11 cellular contexts compared by ENCODE assay signal in the genomic region with DNA sequence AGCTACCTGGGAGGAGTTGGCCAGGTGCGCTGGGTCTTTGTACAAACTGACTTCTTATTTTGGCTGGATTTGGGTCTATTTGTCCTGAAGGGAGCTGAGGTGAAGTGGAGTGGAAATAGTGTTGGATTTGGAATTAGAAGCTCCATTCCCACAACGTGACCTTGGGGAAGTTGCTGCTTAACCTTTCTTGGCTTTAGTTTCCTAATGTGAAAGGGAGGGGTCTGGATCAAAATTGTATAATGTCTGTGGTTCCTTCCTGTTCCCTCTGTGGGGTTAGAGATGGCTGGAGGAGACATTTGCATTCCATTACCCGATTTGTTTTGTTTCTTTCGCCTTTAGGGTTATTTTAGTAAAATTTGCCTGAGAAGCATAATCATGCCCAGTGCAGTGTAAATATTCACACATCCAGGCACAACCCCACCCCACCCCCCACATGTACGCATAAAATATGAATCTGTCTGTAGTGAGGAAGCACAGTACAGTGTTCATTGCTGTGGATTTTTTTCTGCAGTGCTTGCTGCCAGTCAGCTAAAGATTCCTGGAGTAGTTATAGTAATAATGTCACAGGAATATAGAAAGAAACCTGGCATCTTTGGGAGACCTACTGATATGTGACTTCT. TPM values are rescaled to one million over a fixed set of nuclear protein-coding genes. Genes with fewer than 3 reads are reported as not detected.
A peak's percentile ranks its signal among the peaks of the same experiment; 100 is the strongest.
DNase-seq lines count a peak whose midpoint lies in the region; ATAC-seq, FAIRE-seq and TF ChIP-seq lines count a peak whose summit lies in the region.
"Had no signal": no experiment of that assay in that cellular context is flagged by ENCODE, and none has a peak within 500 bp of the region (broad histone marks: within the 10 kb centered on the region; RNA-seq: fewer than 3 reads in every experiment).

No MANE protein-coding gene starts in this region.

- POLR2A ChIA-PET in K562 (lab: Yijun Ruan, JAX): interaction anchor here (1.7 to 2.6 kb wide), 3 partner anchors 10 to 18 kb away, joined by 4 to 14 read pairs (median 9); no protein-coding TSS in a partner anchor

- no peaks in the 10 kb centered on the region for H3K9me1 ChIP-seq in K562 (ENCODE audit: control insufficient read depth, insufficient read depth, low read length)

- peaks cover 36% of the 10 kb centered on the region for H3K36me3 Mint-ChIP-seq in CD4-positive, CD25-positive, alpha-beta regulatory T cell
- H3K36me3 Mint-ChIP-seq in HFFc6 (ENCODE audit: low read depth): peaks cover 19% of the 10 kb centered on the region

- no peak for ATAC-seq in CD4-positive, CD25-positive, alpha-beta regulatory T cell (ENCODE audit: low read depth in 2 of 2)
- no peak for ATAC-seq in K562
- ATAC-seq in HG02571 (IDR thresholded peaks at IDR 0.05; ENCODE audit: unreplicated experiment): no peak
- no peak for ATAC-seq in HG03520 (IDR thresholded peaks at IDR 0.05; ENCODE audit: unreplicated experiment)

- peaks cover 26% of the 10 kb centered on the region for H4K20me1 ChIP-seq in K562 (replicated peaks; ENCODE audit: control insufficient read depth, insufficient read depth, low read length)

- peak overlapping the region in 2 of 3 donors; percentile 84 to 93 for H3K27ac Mint-ChIP-seq in CD4-positive, CD25-positive, alpha-beta regulatory T cell
- H3K27ac Mint-ChIP-seq in HFFc6: peak overlapping the region; percentile 57

- no peak overlapping the region for H3K4me2 ChIP-seq in K562 (ENCODE audit: insufficient read depth, low read length)

- no peak overlapping the region for H2AFZ ChIP-seq in K562 (ENCODE audit: low read depth, low read length)

- no peak for TF ChIP-seq EP300 in K562 (IDR thresholded peaks at IDR 0.05; ENCODE audit: low read length)

- no peak overlapping the region for H3K4me3 Mint-ChIP-seq in CD4-positive, CD25-positive, alpha-beta regulatory T cell
- peak overlapping the region; percentile 3; the same call in 1 of the 2 replicates for H3K4me3 Mint-ChIP-seq in HFFc6

- peaks cover 36 to 85% (median 63%) of the 10 kb centered on the region in 4 donors for H3K4me1 Mint-ChIP-seq in CD4-positive, CD25-positive, alpha-beta regulatory T cell
- H3K4me1 Mint-ChIP-seq in HFFc6 (ENCODE audit: low read depth): peaks cover 45% of the 10 kb centered on the region

- H3K9me3 ChIP-seq in CD4-positive, CD25-positive, alpha-beta regulatory T cell (ENCODE audit: control insufficient read depth in 2 of 2, low read length in 2 of 2): peaks cover 0 to 3% of the 10 kb centered on the region in 2 experiments
- H3K9me3 ChIP-seq in K562 (replicated peaks; ENCODE audit: control insufficient read depth, insufficient read depth, low read depth, low read length) (no peaks in the 10 kb centered on the region), muscle layer of duodenum (ENCODE audit: control insufficient read depth in 1 of 2, low read length in 2 of 2) (no peaks in the 10 kb centered on the region)
- H3K9me3 ChIP-seq: esophagus squamous epithelium had no signal

- peaks cover 16% of the 10 kb centered on the region for H3K4me1 ChIP-seq in CD4-positive, CD25-positive, alpha-beta regulatory T cell (ENCODE audit: control insufficient read depth, insufficient read depth, low read length, poor library complexity, severe bottlenecking)
- H3K4me1 ChIP-seq in K562 (replicated peaks in 1 of 2; ENCODE audit: control insufficient read depth in 2 of 2, insufficient read depth in 2 of 2, low read length in 2 of 2) (peaks cover 0 to 17% of the 10 kb centered on the region in 2 experiments; a peak in 2 of 5 replicates), muscle layer of duodenum (ENCODE audit: control insufficient read depth in 1 of 2, insufficient read depth in 2 of 2, low read length in 2 of 2) (peaks cover 24 to 50% of the 10 kb centered on the region in 2 donors)

- no peak overlapping the region for H3K4me3 ChIP-seq in CD4-positive, CD25-positive, alpha-beta regulatory T cell (ENCODE audit: low read depth, low read length)
- no peak overlapping the region for H3K4me3 ChIP-seq in K562
- peak overlapping the region in 1 of 2 donors; percentile 21 for H3K4me3 ChIP-seq in muscle layer of duodenum (ENCODE audit: low read depth in 1 of 2, low read length in 2 of 2)

- no peak overlapping the region for H3K27ac ChIP-seq in CD4-positive, CD25-positive, alpha-beta regulatory T cell (ENCODE audit: insufficient read depth, low read length, poor library complexity, severe bottlenecking)
- H3K27ac ChIP-seq in K562 (ENCODE audit: extremely low read depth, low read depth, low read length) (peak overlapping the region; percentile 15; the same call in 2 of the 3 replicates), muscle layer of duodenum (ENCODE audit: low read length) (peak overlapping the region; percentile 10)

- no peaks in the 10 kb centered on the region for H3K27me3 Mint-ChIP-seq in CD4-positive, CD25-positive, alpha-beta regulatory T cell
- no peaks in the 10 kb centered on the region for H3K27me3 Mint-ChIP-seq in HFFc6 (ENCODE audit: insufficient read depth)

- WGBS in K562 (ENCODE audit: insufficient coverage, low coverage, missing lambda C conversion rate): 70% methylated on average over 5 of the region's 5 CpGs

- no peak for TF ChIP-seq CTCF in HFFc6 (IDR thresholded peaks at IDR 0.05)
- TF ChIP-seq CTCF in K562 (IDR thresholded peaks at IDR 0.05 in 2 of 3, conservative IDR thresholded peaks at IDR 0.05 in 1 of 3; ENCODE audit: insufficient read depth in 2 of 3, low read depth in 1 of 3, low read length in 3 of 3): no peak

- intact Hi-C loops in K562 (cut with micrococcal nuclease): no loop called here

- no peak for TF ChIP-seq POLR2A in K562 (conservative IDR thresholded peaks at IDR 0.05)

- peaks cover 0 to 8% (median 0%) of the 10 kb centered on the region in 7 donors for H3K9me3 Mint-ChIP-seq in CD4-positive, CD25-positive, alpha-beta regulatory T cell
- no peaks in the 10 kb centered on the region for H3K9me3 Mint-ChIP-seq in HFFc6

- no peak for DNase-seq in CD4-positive, CD25-positive, alpha-beta regulatory T cell
- no peak for DNase-seq in HFFc6
- no peak for DNase-seq in K562 (ENCODE audit: extremely low read depth in 1 of 4, low spot score in 3 of 4)
- DNase-seq in SK-N-DZ (ENCODE audit: low spot score): no peak
- DNase-seq in GM19238 (ENCODE audit: insufficient read length, low spot score): no peak
- DNase-seq: activated T-cell treated with anti-CD3 and anti-CD28 coated beads for 4 hours, esophagus squamous epithelium had no signal

- CTCF ChIA-PET in K562 (lab: Yijun Ruan, JAX; ENCODE audit: low intra/inter-chr PET ratio): no interaction called here

- H3K79me2 ChIP-seq in K562 (ENCODE audit: control insufficient read depth, insufficient read depth, low read length): peaks cover 89% of the 10 kb centered on the region

- TF ChIP-seq RAD21 in K562 (CRISPR knock-in tag; conservative IDR thresholded peaks at IDR 0.05 in 1 of 2, IDR thresholded peaks at IDR 0.05 in 1 of 2): no peak

- H3K27me3 ChIP-seq in CD4-positive, CD25-positive, alpha-beta regulatory T cell (ENCODE audit: control insufficient read depth, insufficient read depth, low read length): no peaks in the 10 kb centered on the region
- H3K27me3 ChIP-seq in K562 (ENCODE audit: control insufficient read depth in 2 of 2, insufficient read depth in 2 of 2, low read length in 2 of 2) (no peaks in the 10 kb centered on the region), muscle layer of duodenum (ENCODE audit: low read depth, low read length) (no peaks in the 10 kb centered on the region)
- H3K27me3 ChIP-seq: esophagus squamous epithelium had no signal

- H3K36me3 ChIP-seq in CD4-positive, CD25-positive, alpha-beta regulatory T cell (ENCODE audit: control insufficient read depth, insufficient read depth, low read length): peaks cover 51% of the 10 kb centered on the region
- H3K36me3 ChIP-seq in K562 (ENCODE audit: control insufficient read depth, insufficient read depth, low read length) (peaks cover 61% of the 10 kb centered on the region), muscle layer of duodenum (ENCODE audit: control insufficient read depth in 1 of 2, insufficient read depth in 2 of 2, low read length in 2 of 2) (peaks cover 0 to 9% of the 10 kb centered on the region in 2 donors)

- in situ Hi-C loops in K562 (cut with MboI): no loop called here

- FAIRE-seq in K562 (lab: Jason Lieb, UNC): no peak
- FAIRE-seq: G401.6 had no signal

- H3K9ac ChIP-seq in K562 (ENCODE audit: insufficient read depth in 1 of 2, low read depth in 2 of 2, low read length in 2 of 2): peak overlapping the region in 1 of 2 experiments; percentile 2; a peak in 1 of 4 replicates

- no TSS peak for BruUV-seq in K562 (replicated peaks; lab: Mats Ljungman, UMichigan)

TF ChIP-seq in K562, 482 proteins besides CTCF, POLR2A, EP300 and RAD21 (continues in another document):
- no peak for TF ChIP-seq ZNF133 (CRISPR knock-in tag; IDR thresholded peaks at IDR 0.05)
- TF ChIP-seq BRD9 (IDR thresholded peaks at IDR 0.05; ENCODE audit: low read depth, partially characterized antibody): no peak
- no peak for TF ChIP-seq CAMTA2 (CRISPR knock-in tag; conservative IDR thresholded peaks at IDR 0.05)
- no peak for TF ChIP-seq KDM5B (IDR thresholded peaks at IDR 0.05; ENCODE audit: insufficient replicate concordance, low read depth, low read length)
- no peak for TF ChIP-seq ZNF586 (CRISPR knock-in tag; conservative IDR thresholded peaks at IDR 0.05)

RNA-seq across cellular contexts. Expression of gene JADE1, which starts 21.5 kb away (rescaled TPM):
- 50.8 TPM for total RNA-seq in CD4-positive, CD25-positive, alpha-beta regulatory T cell
- polyA plus RNA-seq in CD4-positive, CD25-positive, alpha-beta regulatory T cell: 10 to 100 TPM; 26.1 to 40.3 (median 33.6) TPM
- 10 to 100 TPM; 23.2 to 32.4 (median 26.6) TPM for total RNA-seq in HFFc6 (2021; fragmentation: NEBNext Ultra II Directional; extraction: Animal tissue kit (Norgen Biotek cat#: 25700))
- 40.6 and 42.8 TPM in 2 replicates for total RNA-seq in K562 (2011; cell fraction: chromatin; rRNA removed; ENCODE audit: low replicate concordance)
- total RNA-seq in K562 (2011; cell fraction: nucleolus; rRNA removed): 21.5 and 22.1 TPM in 2 replicates
- total RNA-seq in K562 (2011; cell fraction: nucleoplasm; rRNA removed): 31.1 and 35.1 TPM in 2 replicates
- total RNA-seq in K562 (2014; rRNA removed) (24.2 and 24.4 TPM in 2 replicates), K562 (2014; rRNA removed; fragmentation: Illumina TruSeq; extraction: Trizol) (29.8 and 32.3 TPM in 2 replicates), K562 (2015; rRNA removed; fragmentation: Illumina TruSeq; extraction: Trizol) (23.5 and 26.5 TPM in 2 replicates), K562 (2021) (37.3 and 37.9 TPM in 2 replicates)
- polyA plus RNA-seq in K562 (2011; rRNA removed) (14.4 and 16.6 TPM in 2 replicates), K562 (2014; fragmentation: Illumina TruSeq; extraction: Trizol) (24.0 and 26.5 TPM in 2 replicates), K562 (2014; fragmentation: Nextera tagmentation; extraction: Ambion mirVana) (10 to 100 TPM in 1 of 2 experiments, 1 to 10 TPM in 1; 8.3 to 10.8 TPM), K562 (2014; rRNA removed) (18.5 and 18.6 TPM in 2 replicates)
- polyA plus RNA-seq in K562 (2011; cell fraction: cytosol; rRNA removed): 11.4 and 12.2 TPM in 2 replicates
- polyA plus RNA-seq in K562 (2011; cell fraction: nucleus; rRNA removed): 21.5 and 25.9 TPM in 2 replicates
- polyA plus RNA-seq in K562 (2012): 17.0 and 21.9 TPM in 2 replicates
- polyA minus RNA-seq in K562 (2011; rRNA and poly(A)+ RNA removed): 32.5 and 34.1 TPM in 2 replicates
- polyA minus RNA-seq in K562 (2011; cell fraction: cytosol; rRNA and poly(A)+ RNA removed): 13.6 and 14.0 TPM in 2 replicates
- 21.7 and 22.4 TPM in 2 replicates for polyA minus RNA-seq in K562 (2011; cell fraction: nucleus; rRNA and poly(A)+ RNA removed)
- 19.5 and 23.8 TPM in 2 replicates for polyA plus RNA-seq in SK-N-DZ (2014; cell fraction: cytosol; rRNA removed)
- 15.8 and 19.6 TPM in 2 replicates for polyA plus RNA-seq in SK-N-DZ (2014; cell fraction: nucleus; rRNA removed)
